9 cellular contexts compared by ENCODE assay signal in the genomic region with DNA sequence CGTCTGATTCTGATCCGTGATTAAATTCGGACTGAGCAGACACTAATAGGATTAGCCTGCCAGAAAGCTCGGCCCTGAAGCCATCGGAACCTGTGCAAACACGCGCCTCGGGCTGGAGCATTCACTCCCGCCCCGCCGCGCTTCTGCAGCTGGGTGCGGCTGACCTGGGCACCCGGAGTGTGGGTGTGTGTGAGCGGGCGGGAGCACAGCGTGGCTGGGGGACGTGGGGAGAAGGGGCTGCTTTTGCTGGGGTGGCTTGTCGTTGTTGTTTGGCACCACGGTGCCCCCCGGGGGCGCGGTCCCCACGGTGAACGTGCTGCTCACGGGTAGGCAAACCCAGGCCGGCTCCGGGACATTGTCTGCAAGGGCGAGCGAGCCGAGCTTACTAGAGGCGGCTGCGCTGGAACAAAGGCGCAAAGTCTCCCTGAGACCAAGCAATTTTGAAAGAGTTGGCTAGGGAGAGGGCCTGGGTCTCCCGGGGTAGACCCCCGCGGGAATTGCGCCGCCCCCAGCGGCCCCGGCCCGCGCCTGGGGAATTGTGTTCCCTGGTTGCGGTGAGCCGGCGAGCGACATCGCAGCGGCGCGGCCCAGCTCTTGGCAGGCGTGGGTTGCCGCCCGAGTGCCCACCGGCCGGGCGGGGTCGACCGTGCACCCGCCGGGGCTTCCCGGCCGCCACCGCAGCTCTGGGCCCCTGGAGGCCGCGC.
DNase-seq lines count a peak whose midpoint lies in the region; ATAC-seq and TF ChIP-seq lines count a peak whose summit lies in the region.
"Had no signal": no experiment of that assay in that cellular context is flagged by ENCODE, and none has a peak within 500 bp of the region (broad histone marks: within the 10 kb centered on the region; RNA-seq: fewer than 3 reads in every experiment).

No MANE protein-coding gene starts in this region.

- peaks cover 2% of the 10 kb centered on the region for H3K36me3 Mint-ChIP-seq in memory B cell

- ATAC-seq in SK-N-SH treated with all-trans-retinoic acid at 6 μM for 48 hours (peak; percentile 7), memory B cell (ENCODE audit: low read depth) (peak; percentile 46), HG03108 (IDR thresholded peaks at IDR 0.05; ENCODE audit: unreplicated experiment) (no peak), HG02798 (IDR thresholded peaks at IDR 0.05; ENCODE audit: poor library complexity, unreplicated experiment) (no peak)

- H3K27ac ChIP-seq in duodenal mucosa (ENCODE audit: low read depth, low read length), result no peak overlapping the region
- H3K27ac ChIP-seq: 22Rv1 had no signal

- H3K9me3 Mint-ChIP-seq in memory B cell, result no peaks in the 10 kb centered on the region

- no peaks in the 10 kb centered on the region for H3K36me3 ChIP-seq in duodenal mucosa (ENCODE audit: control insufficient read depth in 1 of 2, insufficient read depth in 2 of 2, low read length in 2 of 2)

- H3K27ac Mint-ChIP-seq in memory B cell, result no peak overlapping the region

- H3K9ac ChIP-seq in duodenal mucosa (ENCODE audit: low read depth in 1 of 2, low read length in 2 of 2), result no peak overlapping the region

- peaks cover 6 to 9% of the 10 kb centered on the region in 2 donors for H3K27me3 ChIP-seq in duodenal mucosa (ENCODE audit: control insufficient read depth in 1 of 2, insufficient read depth in 2 of 2, low read length in 2 of 2)

- H3K4me1 Mint-ChIP-seq in memory B cell, result peaks cover 21% of the 10 kb centered on the region

- peak overlapping the region; percentile 70 for H3K4me3 Mint-ChIP-seq in memory B cell

- H3K27me3 Mint-ChIP-seq in memory B cell, result peaks cover 11% of the 10 kb centered on the region

- peak overlapping the region; percentile 55 to 67 for H3K4me3 ChIP-seq in duodenal mucosa (ENCODE audit: low read depth in 1 of 2, low read length in 2 of 2)

- DNase-seq in DMS 273 (lab: John Stamatoyannopoulos, UW; ENCODE audit: unreplicated experiment) (peak; percentile 68), DMS 273 treated with DMSO at 0.1 percent for 48 hours (lab: John Stamatoyannopoulos, UW) (no peak), memory B cell (ENCODE audit: low spot score in 2 of 2) (peak in 1 of 2 donors; percentile 41), superior temporal gyrus (ENCODE audit: extremely low spot score) (peak; percentile 28)

- H3K4me1 ChIP-seq in duodenal mucosa (ENCODE audit: control insufficient read depth in 1 of 2, insufficient read depth in 2 of 2, low read length in 2 of 2), result peaks cover 0 to 11% of the 10 kb centered on the region in 2 donors

- H3K9me3 ChIP-seq in duodenal mucosa (ENCODE audit: control insufficient read depth in 1 of 2, low read length in 2 of 2), result no peaks in the 10 kb centered on the region

TF ChIP-seq in SK-N-SH treated with all-trans-retinoic acid at 6 μM for 48 hours, 23 proteins besides CTCF, POLR2A, EP300 and RAD21:
- TF ChIP-seq, protein P1, sequence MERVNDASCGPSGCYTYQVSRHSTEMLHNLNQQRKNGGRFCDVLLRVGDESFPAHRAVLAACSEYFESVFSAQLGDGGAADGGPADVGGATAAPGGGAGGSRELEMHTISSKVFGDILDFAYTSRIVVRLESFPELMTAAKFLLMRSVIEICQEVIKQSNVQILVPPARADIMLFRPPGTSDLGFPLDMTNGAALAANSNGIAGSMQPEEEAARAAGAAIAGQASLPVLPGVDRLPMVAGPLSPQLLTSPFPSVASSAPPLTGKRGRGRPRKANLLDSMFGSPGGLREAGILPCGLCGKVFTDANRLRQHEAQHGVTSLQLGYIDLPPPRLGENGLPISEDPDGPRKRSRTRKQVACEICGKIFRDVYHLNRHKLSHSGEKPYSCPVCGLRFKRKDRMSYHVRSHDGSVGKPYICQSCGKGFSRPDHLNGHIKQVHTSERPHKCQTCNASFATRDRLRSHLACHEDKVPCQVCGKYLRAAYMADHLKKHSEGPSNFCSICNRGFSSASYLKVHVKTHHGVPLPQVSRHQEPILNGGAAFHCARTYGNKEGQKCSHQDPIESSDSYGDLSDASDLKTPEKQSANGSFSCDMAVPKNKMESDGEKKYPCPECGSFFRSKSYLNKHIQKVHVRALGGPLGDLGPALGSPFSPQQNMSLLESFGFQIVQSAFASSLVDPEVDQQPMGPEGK (CRISPR knock-in tag; IDR thresholded peaks at IDR 0.05; ENCODE audit: borderline replicate concordance), result no peak
- TF ChIP-seq, protein P2, sequence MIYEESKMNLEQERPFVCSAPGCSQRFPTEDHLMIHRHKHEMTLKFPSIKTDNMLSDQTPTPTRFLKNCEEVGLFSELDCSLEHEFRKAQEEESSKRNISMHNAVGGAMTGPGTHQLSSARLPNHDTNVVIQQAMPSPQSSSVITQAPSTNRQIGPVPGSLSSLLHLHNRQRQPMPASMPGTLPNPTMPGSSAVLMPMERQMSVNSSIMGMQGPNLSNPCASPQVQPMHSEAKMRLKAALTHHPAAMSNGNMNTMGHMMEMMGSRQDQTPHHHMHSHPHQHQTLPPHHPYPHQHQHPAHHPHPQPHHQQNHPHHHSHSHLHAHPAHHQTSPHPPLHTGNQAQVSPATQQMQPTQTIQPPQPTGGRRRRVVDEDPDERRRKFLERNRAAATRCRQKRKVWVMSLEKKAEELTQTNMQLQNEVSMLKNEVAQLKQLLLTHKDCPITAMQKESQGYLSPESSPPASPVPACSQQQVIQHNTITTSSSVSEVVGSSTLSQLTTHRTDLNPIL (CRISPR knock-in tag; IDR thresholded peaks at IDR 0.05; ENCODE audit: low read depth), result no peak
- TF ChIP-seq, protein P3, sequence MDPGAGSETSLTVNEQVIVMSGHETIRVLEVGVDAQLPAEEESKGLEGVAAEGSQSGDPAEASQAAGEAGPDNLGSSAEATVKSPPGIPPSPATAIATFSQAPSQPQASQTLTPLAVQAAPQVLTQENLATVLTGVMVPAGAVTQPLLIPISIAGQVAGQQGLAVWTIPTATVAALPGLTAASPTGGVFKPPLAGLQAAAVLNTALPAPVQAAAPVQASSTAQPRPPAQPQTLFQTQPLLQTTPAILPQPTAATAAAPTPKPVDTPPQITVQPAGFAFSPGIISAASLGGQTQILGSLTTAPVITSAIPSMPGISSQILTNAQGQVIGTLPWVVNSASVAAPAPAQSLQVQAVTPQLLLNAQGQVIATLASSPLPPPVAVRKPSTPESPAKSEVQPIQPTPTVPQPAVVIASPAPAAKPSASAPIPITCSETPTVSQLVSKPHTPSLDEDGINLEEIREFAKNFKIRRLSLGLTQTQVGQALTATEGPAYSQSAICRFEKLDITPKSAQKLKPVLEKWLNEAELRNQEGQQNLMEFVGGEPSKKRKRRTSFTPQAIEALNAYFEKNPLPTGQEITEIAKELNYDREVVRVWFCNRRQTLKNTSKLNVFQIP (CRISPR knock-in tag; IDR thresholded peaks at IDR 0.05; ENCODE audit: borderline replicate concordance, low read depth), result no peak
- no peak for TF ChIP-seq ESRRG (CRISPR knock-in tag; IDR thresholded peaks at IDR 0.05)
- TF ChIP-seq SNAI2 (CRISPR knock-in tag; IDR thresholded peaks at IDR 0.05), result no peak
- no peak for TF ChIP-seq ISL1 (CRISPR knock-in tag; IDR thresholded peaks at IDR 0.05)

Comparison
In these comparisons a context has a peak if more than half of its experiments do, and no peak if none do; other contexts are left out.
1. ATAC-seq: peak in SK-N-SH treated with all-trans-retinoic acid at 6 μM for 48 hours (single experiment) and memory B cell (single experiment); none in HG03108 (single experiment) and HG02798 (single experiment).